19 cellular contexts compared by ENCODE assay signal in genomic region chr10:19014034-19014433, GRCh38. TPM values are rescaled to one million over a fixed set of nuclear protein-coding genes. Genes with fewer than 3 reads are reported as not detected.
DNase-seq lines count a peak whose midpoint lies in the region; ATAC-seq and TF ChIP-seq lines count a peak whose summit lies in the region.
"Had no signal": no experiment of that assay in that cellular context is flagged by ENCODE, and none has a peak within 500 bp of the region (broad histone marks: within the 10 kb centered on the region; RNA-seq: fewer than 3 reads in every experiment).

No MANE protein-coding gene starts in this region.

- no peak overlapping the region for H3K9ac ChIP-seq in H9 (ENCODE audit: extremely low read depth, insufficient read length, low read length)

- H3K79me1 ChIP-seq in H9 (ENCODE audit: insufficient read depth, low read depth, low read length, poor library complexity, severe bottlenecking), result no peaks in the 10 kb centered on the region

- H3K27me3 ChIP-seq in H9 (ENCODE audit: insufficient read depth, low read length), result no peaks in the 10 kb centered on the region
- H3K27me3 ChIP-seq: heart right ventricle, tibial nerve had no signal

- H3K27ac ChIP-seq in H9 (ENCODE audit: insufficient read length, low read depth, low read length), result no peak overlapping the region
- H3K27ac ChIP-seq: heart right ventricle, psoas muscle, SK-N-MC, tibial nerve had no signal

- peak; percentile 68 for DNase-seq in HS-5 (ENCODE audit: low read depth)
- DNase-seq in amniotic epithelial cell (ENCODE audit: low read depth), result peak; percentile 90
- DNase-seq in fibroblast of pulmonary artery (ENCODE audit: low read depth), result peak; percentile 56
- DNase-seq in stimulated activated naive B cell treated with anti-CD40 and anti-IgM and Interleukin-4, amounts not matched to agents 10 μg/mL and 1 μg/mL and 100 μg/mL, for 72 hours, result no peak
- DNase-seq in H9, result no peak
- DNase-seq in G401 (ENCODE audit: low spot score), result no peak
- DNase-seq: activated CD4-positive, alpha-beta T cell treated with anti-CD3 and anti-CD28 coated beads for 48 hours; activated CD8-positive, alpha-beta memory T cell treated with anti-CD3 and anti-CD28 coated beads, Interleukin-2, amount 50 U/mL, for 4 hours; activated gamma-delta T cell; HCEC 1CT; heart right ventricle; NCI-H146; NCI-H345; psoas muscle had no signal

- in situ Hi-C loops in G401 (cut with HindIII; ENCODE audit: low sequenced_read_pairs), result no loop called here

- H4K20me1 ChIP-seq in H9 (ENCODE audit: control insufficient read depth, insufficient read depth, insufficient read length), result no peaks in the 10 kb centered on the region

- no peak overlapping the region for H2BK12ac ChIP-seq in H9 (ENCODE audit: insufficient read length, low read depth, low read length)

- H3K4me2 ChIP-seq in H9 (ENCODE audit: insufficient read depth, insufficient read length, low read length), result no peak overlapping the region

- H3K79me2 ChIP-seq in H9 (ENCODE audit: insufficient read depth, low read length), result no peaks in the 10 kb centered on the region

- no peak overlapping the region for H4K91ac ChIP-seq in H9 (ENCODE audit: insufficient read length, low read depth, low read length)

- no peaks in the 10 kb centered on the region for H3K4me1 ChIP-seq in H9 (ENCODE audit: insufficient read depth, low read length)
- H3K4me1 ChIP-seq: heart right ventricle, psoas muscle, tibial nerve had no signal

- H2AFZ ChIP-seq in H9 (ENCODE audit: low read length), result no peak overlapping the region

- peaks cover 0 to 5% of the 10 kb centered on the region in 2 donors for H3K9me3 Mint-ChIP-seq in stimulated activated naive B cell treated with anti-CD40 and anti-IgM and Interleukin-4, amounts not matched to agents 10 μg/mL and 1 μg/mL and 100 μg/mL, for 72 hours
- peaks cover 7 to 13% of the 10 kb centered on the region in 2 experiments for H3K9me3 Mint-ChIP-seq in H9

- no peak overlapping the region for H3K18ac ChIP-seq in H9 (ENCODE audit: insufficient read length, low read depth, low read length)

- peak overlapping the region; percentile 7 for H3K27ac Mint-ChIP-seq in stimulated activated naive B cell treated with anti-CD40 and anti-IgM and Interleukin-4, amounts not matched to agents 10 μg/mL and 1 μg/mL and 100 μg/mL, for 72 hours
- no peak overlapping the region for H3K27ac Mint-ChIP-seq in H9
- H3K27ac Mint-ChIP-seq: natural killer cell treated with Interleukin-12 subunit alpha and Interleukin-12 subunit beta and Interleukin-15 and Interleukin-18, amount 100 ng/mL, for 72 hours; stimulated activated effector memory CD8-positive, alpha-beta T cell treated with anti-CD3 and anti-CD28 coated beads, Interleukin-12 subunit alpha, Interleukin-12 subunit beta, amount 100 ng/mL, for 72 hours had no signal

- no peak overlapping the region for H2AK5ac ChIP-seq in H9 (ENCODE audit: insufficient read length, low read length)

- H3K27me3 Mint-ChIP-seq in stimulated activated naive B cell treated with anti-CD40 and anti-IgM and Interleukin-4, amounts not matched to agents 10 μg/mL and 1 μg/mL and 100 μg/mL, for 72 hours, result no peaks in the 10 kb centered on the region
- H3K27me3 Mint-ChIP-seq in H9 (ENCODE audit: low read depth), result no peaks in the 10 kb centered on the region
- H3K27me3 Mint-ChIP-seq: natural killer cell treated with Interleukin-12 subunit alpha and Interleukin-12 subunit beta and Interleukin-15 and Interleukin-18, amount 100 ng/mL, for 72 hours had no signal

- H3K14ac ChIP-seq in H9 (ENCODE audit: insufficient read depth, low read length), result no peak overlapping the region

- H4K5ac ChIP-seq in H9 (ENCODE audit: insufficient read length, low read depth, low read length), result no peak overlapping the region

- H2BK15ac ChIP-seq in H9 (ENCODE audit: low read depth, low read length), result no peak overlapping the region

- no peak overlapping the region for H3K4ac ChIP-seq in H9 (ENCODE audit: low read depth, low read length)

- no peak overlapping the region for H3K4me3 ChIP-seq in fibroblast of pulmonary artery (replicated peaks; ENCODE audit: low read depth, low read length)
- H3K4me3 ChIP-seq: heart right ventricle, psoas muscle, SK-N-MC, tibial nerve had no signal

- no peak overlapping the region for H2BK5ac ChIP-seq in H9 (ENCODE audit: insufficient read length, low read length)

- H3K4me3 Mint-ChIP-seq in stimulated activated naive B cell treated with anti-CD40 and anti-IgM and Interleukin-4, amounts not matched to agents 10 μg/mL and 1 μg/mL and 100 μg/mL, for 72 hours, result no peak overlapping the region
- no peak overlapping the region for H3K4me3 Mint-ChIP-seq in H9
- H3K4me3 Mint-ChIP-seq: natural killer cell treated with Interleukin-12 subunit alpha and Interleukin-12 subunit beta and Interleukin-15 and Interleukin-18, amount 100 ng/mL, for 72 hours; stimulated activated effector memory CD8-positive, alpha-beta T cell treated with anti-CD3 and anti-CD28 coated beads, Interleukin-12 subunit alpha, Interleukin-12 subunit beta, amount 100 ng/mL, for 72 hours had no signal

- H3K9me3 ChIP-seq in H9 (ENCODE audit: control insufficient read depth, low read depth, low read length), result no peaks in the 10 kb centered on the region
- H3K9me3 ChIP-seq: tibial nerve had no signal

- no peak overlapping the region for H2BK120ac ChIP-seq in H9 (ENCODE audit: low read depth, low read length, poor library complexity, severe bottlenecking)

- no peak overlapping the region for H4K8ac ChIP-seq in H9 (replicated peaks; ENCODE audit: insufficient read length, low read depth, low read length)

- no peak overlapping the region for H3K23ac ChIP-seq in H9 (ENCODE audit: insufficient read length, low read depth, low read length)

- no peak for ATAC-seq in stimulated activated naive B cell treated with anti-CD40 and anti-IgM and Interleukin-4, amounts not matched to agents 10 μg/mL and 1 μg/mL and 100 μg/mL, for 72 hours (replicated peaks)
- ATAC-seq in GM21619 (IDR thresholded peaks at IDR 0.05; ENCODE audit: unreplicated experiment), result no peak
- ATAC-seq: heart right ventricle; natural killer cell treated with Interleukin-12 subunit alpha and Interleukin-12 subunit beta and Interleukin-15 and Interleukin-18, amount 100 ng/mL, for 72 hours; psoas muscle; stimulated activated effector memory CD8-positive, alpha-beta T cell treated with anti-CD3 and anti-CD28 coated beads, Interleukin-12 subunit alpha, Interleukin-12 subunit beta, amount 100 ng/mL, for 72 hours had no signal

- no peaks in the 10 kb centered on the region for H3K36me3 Mint-ChIP-seq in stimulated activated naive B cell treated with anti-CD40 and anti-IgM and Interleukin-4, amounts not matched to agents 10 μg/mL and 1 μg/mL and 100 μg/mL, for 72 hours
- peaks cover 0 to 17% (median 4%) of the 10 kb centered on the region in 3 experiments; a peak in 4 of 7 replicates for H3K36me3 Mint-ChIP-seq in H9 (ENCODE audit: insufficient read depth in 1 of 3, low read depth in 3 of 3)
- H3K36me3 Mint-ChIP-seq: stimulated activated effector memory CD8-positive, alpha-beta T cell treated with anti-CD3 and anti-CD28 coated beads, Interleukin-12 subunit alpha, Interleukin-12 subunit beta, amount 100 ng/mL, for 72 hours had no signal

- no peak overlapping the region for H3K56ac ChIP-seq in H9 (ENCODE audit: insufficient read length, low read depth, low read length)

- H3T11ph ChIP-seq in H9 (ENCODE audit: low read length), result no peak overlapping the region

- H3K4me1 Mint-ChIP-seq in stimulated activated naive B cell treated with anti-CD40 and anti-IgM and Interleukin-4, amounts not matched to agents 10 μg/mL and 1 μg/mL and 100 μg/mL, for 72 hours, result no peaks in the 10 kb centered on the region
- H3K4me1 Mint-ChIP-seq in H9, result no peaks in the 10 kb centered on the region
- H3K4me1 Mint-ChIP-seq: stimulated activated effector memory CD8-positive, alpha-beta T cell treated with anti-CD3 and anti-CD28 coated beads, Interleukin-12 subunit alpha, Interleukin-12 subunit beta, amount 100 ng/mL, for 72 hours had no signal

- no peak overlapping the region for H2BK20ac ChIP-seq in H9 (ENCODE audit: low read depth, low read length, poor library complexity, severe bottlenecking)

- no peaks in the 10 kb centered on the region for H3K23me2 ChIP-seq in H9 (ENCODE audit: insufficient read length, low read depth, low read length, poor library complexity, severe bottlenecking)

- no peak for TF ChIP-seq CTCF in fibroblast of pulmonary artery (IDR thresholded peaks at IDR 0.05; ENCODE audit: low read length, missing control alignments)
- TF ChIP-seq CTCF in H9 (conservative IDR thresholded peaks at IDR 0.05), result no peak

RNA-seq across cellular contexts. Expression of gene MALRD1, which starts 34.6 kb away (rescaled TPM):
- total RNA-seq in H9 (2021), result 0.20 and 0.24 TPM in 2 replicates
- total RNA-seq in G401 (2014; rRNA removed; shearing (Covaris generic)), result not detected in 2 replicates

Comparison
In these comparisons a context has a peak if more than half of its experiments do, and no peak if none do; other contexts are left out.
1. DNase-seq: peak in HS-5 (single experiment), amniotic epithelial cell (single experiment) and fibroblast of pulmonary artery (single experiment); none in stimulated activated naive B cell treated with anti-CD40 and anti-IgM and Interleukin-4, amounts not matched to agents 10 μg/mL and 1 μg/mL and 100 μg/mL, for 72 hours (single experiment), H9 (single experiment) and G401 (single experiment).